Comparison of ENCODE assay signal across 9 cellular contexts in the genomic region with DNA sequence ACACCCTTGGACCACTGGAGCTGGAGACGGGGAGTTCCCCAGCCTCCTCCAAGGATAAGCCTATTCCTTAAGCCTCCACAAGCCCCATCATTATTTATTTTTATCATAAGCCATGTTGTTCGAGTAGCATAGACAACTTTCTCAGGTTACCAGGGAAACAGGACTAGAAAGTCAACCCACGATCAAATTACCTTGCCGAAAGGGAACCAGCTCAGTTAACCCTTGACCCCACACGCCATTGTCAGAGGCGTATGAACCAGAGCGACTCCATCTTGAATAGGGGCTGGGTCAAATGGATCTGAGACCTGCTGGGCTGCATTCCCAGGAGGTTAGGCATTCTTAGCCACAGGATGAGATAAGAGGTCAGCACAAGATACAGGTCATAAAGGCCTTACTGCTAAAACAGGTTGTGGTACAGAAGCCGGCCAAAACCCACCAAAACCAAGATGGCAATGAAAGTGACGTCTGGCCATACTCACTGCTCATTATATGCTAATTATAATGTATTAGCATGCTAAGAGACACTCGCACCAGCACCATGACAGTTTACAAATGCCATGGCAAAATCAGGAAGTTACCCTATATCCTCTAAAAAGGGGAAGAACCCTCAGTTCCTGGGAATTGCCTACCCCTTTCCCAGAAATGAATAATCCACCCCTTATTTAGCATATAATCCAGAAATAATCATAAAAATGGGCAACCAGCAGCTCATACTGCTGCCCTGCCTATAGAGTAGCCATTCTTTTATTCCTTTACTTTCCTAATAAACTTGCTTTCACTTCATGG. TPM values are rescaled to one million over a fixed set of nuclear protein-coding genes. Genes with fewer than 3 reads are reported as not detected.
DNase-seq lines count a peak whose midpoint lies in the region; ATAC-seq, FAIRE-seq and TF ChIP-seq lines count a peak whose summit lies in the region.
"Had no signal": no experiment of that assay in that cellular context is flagged by ENCODE, and none has a peak within 500 bp of the region (broad histone marks: within the 10 kb centered on the region; RNA-seq: fewer than 3 reads in every experiment).

No MANE protein-coding gene starts in this region.

- no peaks in the 10 kb centered on the region for H3K9me3 ChIP-seq in neuron (ENCODE audit: low read length)

- TF ChIP-seq CTCF in natural killer cell (IDR thresholded peaks at IDR 0.05) (no peak), endothelial cell (IDR thresholded peaks at IDR 0.05; ENCODE audit: unreplicated experiment) (no peak)

- H3K4me3 Mint-ChIP-seq in natural killer cell (no peak overlapping the region), endothelial cell (ENCODE audit: unreplicated experiment) (no peak overlapping the region)
- H3K4me3 Mint-ChIP-seq in natural killer cell treated with Interleukin-12 subunit alpha and Interleukin-12 subunit beta and Interleukin-15 and Interleukin-18, amount 100 ng/mL, for 72 hours: no peak overlapping the region

- H3K9me3 Mint-ChIP-seq in natural killer cell (no peaks in the 10 kb centered on the region), endothelial cell (ENCODE audit: unreplicated experiment) (no peaks in the 10 kb centered on the region)
- H3K9me3 Mint-ChIP-seq in natural killer cell treated with Interleukin-12 subunit alpha and Interleukin-12 subunit beta and Interleukin-15 and Interleukin-18, amount 100 ng/mL, for 72 hours: no peaks in the 10 kb centered on the region

- H2AFZ ChIP-seq in neuron (ENCODE audit: low read depth, low read length): peak overlapping the region; percentile 20

- H3K4me1 ChIP-seq in neuron (ENCODE audit: insufficient read depth, low read length): peaks cover 32% of the 10 kb centered on the region

- DNase-seq in natural killer cell (no peak), endothelial cell (ENCODE audit: low spot score) (no peak), GM19239 (ENCODE audit: insufficient read length, low spot score) (no peak), HPDE6-E6E7 (ENCODE audit: extremely low spot score) (no peak), frontal cortex (ENCODE audit: low spot score in 2 of 2) (no peak)
- no peak for DNase-seq in natural killer cell treated with Interleukin-12 subunit alpha and Interleukin-12 subunit beta and Interleukin-15 and Interleukin-18, amount 100 ng/mL, for 72 hours (ENCODE audit: low spot score)
- DNase-seq: effector CD8-positive, alpha-beta T cell had no signal

- peak overlapping the region; percentile 77 to 79 for H3K27ac Mint-ChIP-seq in natural killer cell
- H3K27ac Mint-ChIP-seq in natural killer cell treated with Interleukin-12 subunit alpha and Interleukin-12 subunit beta and Interleukin-15 and Interleukin-18, amount 100 ng/mL, for 72 hours: peak overlapping the region in 1 of 2 donors; percentile 79
- H3K27ac Mint-ChIP-seq in endothelial cell (ENCODE audit: unreplicated experiment): peak overlapping the region; percentile 70

- no peaks in the 10 kb centered on the region for H3K27me3 Mint-ChIP-seq in natural killer cell (ENCODE audit: low read depth in 2 of 2)
- H3K27me3 Mint-ChIP-seq in natural killer cell treated with Interleukin-12 subunit alpha and Interleukin-12 subunit beta and Interleukin-15 and Interleukin-18, amount 100 ng/mL, for 72 hours: no peaks in the 10 kb centered on the region
- peaks cover 22% of the 10 kb centered on the region for H3K27me3 Mint-ChIP-seq in endothelial cell (ENCODE audit: unreplicated experiment)

- intact Hi-C loops in natural killer cell (cut with micrococcal nuclease): loop anchor here (2.0 kb wide), 1 partner anchor 13 kb away; no protein-coding TSS in a partner anchor

- ATAC-seq in natural killer cell (no peak), HG02678 (IDR thresholded peaks at IDR 0.05; ENCODE audit: unreplicated experiment) (no peak)
- no peak for ATAC-seq in natural killer cell treated with Interleukin-12 subunit alpha and Interleukin-12 subunit beta and Interleukin-15 and Interleukin-18, amount 100 ng/mL, for 72 hours

- no peaks in the 10 kb centered on the region for H3K36me3 ChIP-seq in neuron (ENCODE audit: insufficient read depth, low read length)

- peak overlapping the region; percentile 9 for H3K4me3 ChIP-seq in neuron (ENCODE audit: low read length)

- peaks cover 64 to 81% of the 10 kb centered on the region in 2 donors for H3K4me1 Mint-ChIP-seq in natural killer cell
- H3K4me1 Mint-ChIP-seq in natural killer cell treated with Interleukin-12 subunit alpha and Interleukin-12 subunit beta and Interleukin-15 and Interleukin-18, amount 100 ng/mL, for 72 hours (ENCODE audit: low read depth in 2 of 2): peaks cover 42 to 58% of the 10 kb centered on the region in 2 donors
- peaks cover 49% of the 10 kb centered on the region for H3K4me1 Mint-ChIP-seq in endothelial cell (ENCODE audit: unreplicated experiment)

- H3K36me3 Mint-ChIP-seq in natural killer cell (no peaks in the 10 kb centered on the region), endothelial cell (ENCODE audit: low read depth, unreplicated experiment) (peaks cover 31% of the 10 kb centered on the region)
- H3K36me3 Mint-ChIP-seq in natural killer cell treated with Interleukin-12 subunit alpha and Interleukin-12 subunit beta and Interleukin-15 and Interleukin-18, amount 100 ng/mL, for 72 hours: no peaks in the 10 kb centered on the region

- FAIRE-seq in GM19239 (lab: Jason Lieb, UNC): no peak
- no peak for FAIRE-seq in frontal cortex (lab: Jason Lieb, UNC)

- H3K27me3 ChIP-seq in neuron (ENCODE audit: insufficient read depth, low read length): no peaks in the 10 kb centered on the region

RNA-seq across cellular contexts. Expression of gene SYNJ2, which starts 22.4 kb away (rescaled TPM):
- total RNA-seq in natural killer cell (10 to 100 TPM; 24.4 to 47.0 (median 28.0) TPM), endothelial cell (ENCODE audit: unreplicated experiment) (33.7 TPM), frontal cortex (6.5 TPM)
- total RNA-seq in natural killer cell treated with Interleukin-12 subunit alpha and Interleukin-12 subunit beta and Interleukin-15 and Interleukin-18, amount 100 ng/mL, for 72 hours: 10 to 100 TPM; 24.7 to 37.3 TPM
